ENCODE assay signal across 24 cellular contexts in genomic region chr5:2326603-2327002, GRCh38.
"Had no signal": no experiment of that assay in that cellular context is flagged by ENCODE, and none has a peak within 500 bp of the region (broad histone marks: within the 10 kb centered on the region; RNA-seq: fewer than 3 reads in every experiment).

No MANE protein-coding gene starts in this region.

- H3K4me1 ChIP-seq: pancreas, prostate gland, right atrium auricular region, right lobe of liver, sigmoid colon, stomach, thyroid gland, tibial nerve, upper lobe of left lung, vagina had no signal

- DNase-seq: naive thymus-derived CD8-positive, alpha-beta T cell; nephron progenitor cell; nucleus accumbens; pancreas; retina; right lobe of liver; sigmoid colon; small intestine; stimulated activated CD4-positive, alpha-beta T cell treated with anti-CD3 and anti-CD28 coated beads, Interleukin-15, amount 100 ng/mL, for 24 hours; stimulated activated CD4-positive, alpha-beta T cell treated with anti-CD3 and anti-CD28 coated beads, Interleukin-2, amount 100 ng/mL, for 24 hours; stimulated activated CD4-positive, alpha-beta T cell treated with anti-CD3 and anti-CD28 coated beads, Interleukin-2, amount 100 ng/mL, for 48 hours; stimulated activated CD4-positive, alpha-beta T cell treated with anti-CD3 and anti-CD28 coated beads, Interleukin-4, amount 100 ng/mL, for 24 hours; stimulated activated naive B cell treated with anti-CD40 and anti-IgM and Interleukin-4, amounts not matched to agents 10 μg/mL and 1 μg/mL and 100 μg/mL, for 72 hours; stimulated activated naive CD4-positive, alpha-beta T cell treated with Interleukin-2 at 50 U/mL for 16 hours; stomach; thyroid gland; trophoblast cell; upper lobe of left lung had no signal

- H3K36me3 ChIP-seq: neutrophil, pancreas, prostate gland, right atrium auricular region, right lobe of liver, sigmoid colon, stomach, thoracic aorta, thyroid gland, tibial nerve, upper lobe of left lung, vagina had no signal

- H3K27ac ChIP-seq: neutrophil, pancreas, prostate gland, right atrium auricular region, right lobe of liver, sigmoid colon, stomach, thoracic aorta, thyroid gland, tibial nerve, upper lobe of left lung, vagina had no signal

- H3K4me3 ChIP-seq: pancreas, prostate gland, right atrium auricular region, right lobe of liver, sigmoid colon, stomach, thoracic aorta, thyroid gland, tibial nerve, upper lobe of left lung, vagina had no signal

- H3K27me3 ChIP-seq: neutrophil, pancreas, right atrium auricular region, right lobe of liver, thyroid gland, tibial nerve, upper lobe of left lung, vagina had no signal

- H3K9me3 ChIP-seq: neutrophil, pancreas, prostate gland, right atrium auricular region, right lobe of liver, sigmoid colon, thoracic aorta, thyroid gland, upper lobe of left lung, vagina had no signal
